Comparison of ENCODE assay signal across 25 cellular contexts in the genomic region with DNA sequence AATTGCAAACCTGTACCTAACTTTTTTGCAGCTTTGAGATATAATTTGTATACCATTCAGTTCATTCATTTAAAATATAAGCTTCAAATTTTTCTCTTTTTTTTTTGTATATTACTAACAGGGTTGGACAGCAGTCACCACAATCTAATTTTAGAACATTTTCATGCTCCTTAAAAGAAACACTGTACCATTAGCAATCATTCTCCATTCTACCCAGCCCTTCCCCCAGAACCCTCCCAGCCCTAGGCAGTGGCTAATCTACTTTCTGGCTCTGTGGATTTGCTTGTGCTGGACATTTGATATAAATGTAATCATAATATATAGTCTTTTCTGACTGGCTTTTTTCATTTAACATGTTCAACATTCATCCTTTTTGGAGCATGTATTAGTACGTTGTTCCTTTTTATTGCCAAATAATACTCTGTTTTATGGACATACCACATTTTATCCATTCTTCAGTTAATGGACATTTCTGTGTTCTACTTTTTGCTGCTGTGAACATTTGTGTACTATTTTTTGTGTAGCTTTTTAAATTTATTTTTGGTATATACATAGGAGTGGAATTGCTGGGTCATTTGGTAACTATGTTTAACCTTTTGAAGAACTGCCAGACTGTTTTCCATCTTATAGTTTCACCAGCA. TPM values are rescaled to one million over a fixed set of nuclear protein-coding genes. Genes with fewer than 3 reads are reported as not detected.
DNase-seq lines count a peak whose midpoint lies in the region; ATAC-seq, FAIRE-seq and TF ChIP-seq lines count a peak whose summit lies in the region.
"Had no signal": no experiment of that assay in that cellular context is flagged by ENCODE, and none has a peak within 500 bp of the region (broad histone marks: within the 10 kb centered on the region; RNA-seq: fewer than 3 reads in every experiment).

No MANE protein-coding gene starts in this region.

- no peak for FAIRE-seq in HTR-8/SVneo (lab: Jason Lieb, UNC)
- FAIRE-seq: D721Med, G401.6, H1, HepG2, K562 had no signal

- DNase-seq in Right ventricle myocardium superior (no peak), Right ventricle myocardium inferior (ENCODE audit: missing footprints) (no peak), GM23248 (peak; percentile 31), adipocyte (ENCODE audit: low read depth) (peak; percentile 15), gastrocnemius medialis (no peak), HTR-8/SVneo (ENCODE audit: insufficient read length, low spot score) (no peak)
- no peak for DNase-seq in activated T-cell treated with anti-CD3 and anti-CD28 coated beads, Interleukin-2, amount 50 U/mL, for 48 hours
- DNase-seq: CD4-positive, CD25-positive, alpha-beta regulatory T cell; DMS53; HCEC 1CT; MG63; NCI-H1694; NCI-H2029 treated with DMSO at 0.1 percent for 48 hours; NCI-H2227 treated with DMSO at 0.1 percent for 48 hours; NCI-H526 treated with DMSO at 0.1 percent for 48 hours; RPMI8226; SHP77 treated with DMSO at 0.1 percent for 48 hours; SW 1271 had no signal

- intact Hi-C loops in Right ventricle myocardium superior (cut with DNase I): loop anchor here (10.0 kb wide), 1 partner anchor 48 kb away; the partner anchor contains the start of gene CAPZA2
- intact Hi-C loops in Right ventricle myocardium inferior (cut with DNase I): loop anchor here (5.0 kb wide), 1 partner anchor 35 kb away; no protein-coding TSS in a partner anchor
- intact Hi-C loops in gastrocnemius medialis (cut with DNase I; ENCODE audit: low total_unique reads): no loop called here

- H3K9me2 ChIP-seq in GM23248 (ENCODE audit: insufficient read depth): no peaks in the 10 kb centered on the region

- H2AFZ ChIP-seq in GM23248: no peak overlapping the region

- ATAC-seq in Right ventricle myocardium superior (ENCODE audit: poor library complexity) (peak; percentile 36), Right ventricle myocardium inferior (no peak), gastrocnemius medialis (peak in 1 of 2 donors; percentile 44), GM18907 (IDR thresholded peaks at IDR 0.05; ENCODE audit: unreplicated experiment) (no peak)
- ATAC-seq: HepG2, K562 had no signal

- in situ Hi-C loops in GM23248 (cut with MboI): no loop called here
- in situ Hi-C loops in gastrocnemius medialis (cut with MboI; ENCODE audit: low sequenced_read_pairs in 4 of 4): no loop called here

- WGBS in GM23248 (ENCODE audit: low coverage in 1 of 2, low lambda C conversion rate in 2 of 2, missing lambda C conversion rate in 2 of 2), 2 experiments: 97 to 100% methylated on average over 1 of the region's 1 CpG

- H3K4me2 ChIP-seq in GM23248 (ENCODE audit: unreplicated experiment): no peak overlapping the region
- H3K4me2 ChIP-seq: BLaER1 had no signal

- H3K4me1 ChIP-seq in GM23248 (ENCODE audit: insufficient read depth) (peaks cover 11% of the 10 kb centered on the region), adipocyte (ENCODE audit: control insufficient read depth, insufficient read depth, low read length) (peaks cover 3% of the 10 kb centered on the region), gastrocnemius medialis (peaks cover 9 to 42% of the 10 kb centered on the region in 2 donors)
- H3K4me1 ChIP-seq: BLaER1 had no signal

- peak overlapping the region; percentile 27; the same call in 1 of the 2 replicates for H3K27ac ChIP-seq in GM23248
- peak overlapping the region; percentile 4 to 47 (median 28) for H3K27ac ChIP-seq in gastrocnemius medialis
- H3K27ac ChIP-seq: BLaER1 had no signal

- TF ChIP-seq CTCF in gastrocnemius medialis (IDR thresholded peaks at IDR 0.05 in 4 of 5, conservative IDR thresholded peaks at IDR 0.05 in 1 of 5): no peak

- H3K9me3 ChIP-seq in GM23248 (ENCODE audit: low read depth) (no peaks in the 10 kb centered on the region), adipocyte (ENCODE audit: control insufficient read depth, low read length) (peaks cover 3% of the 10 kb centered on the region), gastrocnemius medialis (no peaks in the 10 kb centered on the region)
- H3K9me3 ChIP-seq: MG63 had no signal

- H4K20me1 ChIP-seq in GM23248 (ENCODE audit: insufficient read depth): no peaks in the 10 kb centered on the region
- H4K20me1 ChIP-seq: BLaER1 had no signal

- TF ChIP-seq POLR2A in gastrocnemius medialis (IDR thresholded peaks at IDR 0.05): no peak

- peaks cover 42% of the 10 kb centered on the region for H3F3A ChIP-seq in GM23248 (ENCODE audit: insufficient read depth)

- no peaks in the 10 kb centered on the region for H3K27me3 ChIP-seq in GM23248 (replicated peaks; ENCODE audit: insufficient read depth)
- H3K27me3 ChIP-seq in adipocyte (replicated peaks; ENCODE audit: control insufficient read depth, insufficient read depth, low read length): no peaks in the 10 kb centered on the region
- H3K27me3 ChIP-seq in gastrocnemius medialis: no peaks in the 10 kb centered on the region
- H3K27me3 ChIP-seq: BLaER1, MG63 had no signal

- H3K36me3 ChIP-seq in GM23248 (ENCODE audit: low read depth) (peaks cover 76% of the 10 kb centered on the region), adipocyte (ENCODE audit: control insufficient read depth, insufficient read depth, low read length, severe bottlenecking) (peaks cover 78% of the 10 kb centered on the region), gastrocnemius medialis (peaks cover 7 to 66% of the 10 kb centered on the region in 2 donors)

- H3K9ac ChIP-seq in GM23248: no peak overlapping the region
- H3K9ac ChIP-seq in adipocyte (ENCODE audit: low read length): no peak overlapping the region
- H3K9ac ChIP-seq: BLaER1 had no signal

- H3K4me3 ChIP-seq in GM23248: no peak overlapping the region
- no peak overlapping the region for H3K4me3 ChIP-seq in adipocyte (ENCODE audit: low read length)
- no peak overlapping the region for H3K4me3 ChIP-seq in gastrocnemius medialis
- H3K4me3 ChIP-seq: BLaER1, K562, MG63 had no signal

- H3K79me2 ChIP-seq in GM23248 (ENCODE audit: insufficient read depth): peaks cover 23% of the 10 kb centered on the region

RNA-seq across cellular contexts. Expression of gene ST7, which starts 40.9 kb away (rescaled TPM):
- total RNA-seq in Right ventricle myocardium superior (29.7 TPM), Right ventricle myocardium inferior (29.5 TPM), gastrocnemius medialis (10 to 100 TPM in 3 of 4 donors, 1 to 10 TPM in 1; 5.5 to 14.5 (median 11.9) TPM)
- total RNA-seq in GM23248 (2014; rRNA removed; shearing (Covaris generic)): 17.8 and 28.2 TPM in 2 replicates
- 21.9 and 22.7 TPM in 2 replicates for polyA plus RNA-seq in GM23248 (2016; fragmentation: Nextera tagmentation; extraction: Ambion mirVana)

RNA-seq across cellular contexts. Expression of gene CAPZA2, which starts 50.0 kb away (rescaled TPM):
- total RNA-seq in Right ventricle myocardium superior (344 TPM), Right ventricle myocardium inferior (416 TPM), gastrocnemius medialis (100 to 1,000 TPM; 110 to 158 (median 137) TPM)
- 170 and 201 TPM in 2 replicates for total RNA-seq in GM23248 (2014; rRNA removed; shearing (Covaris generic))
- polyA plus RNA-seq in GM23248 (2016; fragmentation: Nextera tagmentation; extraction: Ambion mirVana): 301 and 323 TPM in 2 replicates

Comparison
In these comparisons a context has a peak if more than half of its experiments do, and no peak if none do; other contexts are left out.
1. DNase-seq: peak in GM23248 (single experiment) and adipocyte (single experiment); none in Right ventricle myocardium superior (single experiment), Right ventricle myocardium inferior (single experiment), gastrocnemius medialis (0 of 2), HTR-8/SVneo (single experiment) and activated T-cell treated with anti-CD3 and anti-CD28 coated beads, Interleukin-2, amount 50 U/mL, for 48 hours (0 of 2).